In the genomic region with DNA sequence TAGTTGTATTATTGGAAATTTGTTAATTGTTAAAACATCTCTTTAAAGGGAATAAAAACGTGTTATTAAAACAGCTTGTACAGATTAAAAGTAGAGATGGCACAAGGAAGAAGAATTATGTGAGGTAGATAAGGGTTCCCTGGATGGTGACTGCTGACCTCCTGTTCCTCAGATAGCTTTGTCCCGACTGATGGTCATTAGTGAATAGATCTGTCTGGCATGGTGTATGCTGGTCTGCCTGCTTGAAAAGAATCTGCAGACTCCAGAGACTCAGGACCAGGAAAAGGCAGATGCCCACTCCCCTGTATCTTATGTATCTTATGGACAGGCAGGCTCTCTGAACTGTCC, we compare ENCODE assay signal across 31 cellular contexts. TPM values are rescaled to one million over a fixed set of nuclear protein-coding genes. Genes with fewer than 3 reads are reported as not detected.
DNase-seq lines count a peak whose midpoint lies in the region; ATAC-seq, FAIRE-seq and TF ChIP-seq lines count a peak whose summit lies in the region.
"Had no signal": no experiment of that assay in that cellular context is flagged by ENCODE, and none has a peak within 500 bp of the region (broad histone marks: within the 10 kb centered on the region; RNA-seq: fewer than 3 reads in every experiment).

No MANE protein-coding gene starts in this region.

- peak overlapping the region; percentile 73 to 79 for H3K27ac ChIP-seq in kidney (ENCODE audit: low read depth in 2 of 2, low read length in 2 of 2)
- no peak overlapping the region for H3K27ac ChIP-seq in uterus
- H3K27ac ChIP-seq: SJSA1, upper lobe of right lung had no signal

- no peaks in the 10 kb centered on the region for H3K27me3 ChIP-seq in uterus
- H3K27me3 ChIP-seq: SJSA1, upper lobe of right lung had no signal

- H3K4me1 Mint-ChIP-seq in activated CD4-positive, alpha-beta memory T cell treated with anti-CD3 and anti-CD28 coated beads for 36 hours (ENCODE audit: low read depth), result peaks cover 17% of the 10 kb centered on the region
- H3K4me1 Mint-ChIP-seq in activated CD4-positive, alpha-beta memory T cell treated with anti-CD3 and anti-CD28 coated beads, Interleukin-2, amount 10 ng/mL, durations not matched to agents 7 days and 5 days, result peaks cover 12% of the 10 kb centered on the region
- peaks cover 2% of the 10 kb centered on the region for H3K4me1 Mint-ChIP-seq in activated naive CD8-positive, alpha-beta T cell (ENCODE audit: low read depth)
- H3K4me1 Mint-ChIP-seq in stimulated activated effector memory CD8-positive, alpha-beta T cell treated with anti-CD3 and anti-CD28 coated beads, Interleukin-12 subunit alpha, Interleukin-12 subunit beta, amount 100 ng/mL, for 72 hours, result peaks cover 12% of the 10 kb centered on the region

- H3K36me3 Mint-ChIP-seq in activated CD4-positive, alpha-beta memory T cell treated with anti-CD3 and anti-CD28 coated beads for 36 hours, result peaks cover 37% of the 10 kb centered on the region
- H3K36me3 Mint-ChIP-seq in activated CD4-positive, alpha-beta memory T cell treated with anti-CD3 and anti-CD28 coated beads, Interleukin-2, amount 10 ng/mL, durations not matched to agents 7 days and 5 days (ENCODE audit: low read depth), result peaks cover 68% of the 10 kb centered on the region
- H3K36me3 Mint-ChIP-seq in activated naive CD8-positive, alpha-beta T cell, result peaks cover 4% of the 10 kb centered on the region
- peaks cover 98% of the 10 kb centered on the region for H3K36me3 Mint-ChIP-seq in stimulated activated effector memory CD8-positive, alpha-beta T cell treated with anti-CD3 and anti-CD28 coated beads, Interleukin-12 subunit alpha, Interleukin-12 subunit beta, amount 100 ng/mL, for 72 hours

- DNase-seq in activated CD4-positive, alpha-beta memory T cell treated with anti-CD3 and anti-CD28 coated beads for 36 hours, result no peak
- DNase-seq in activated CD4-positive, alpha-beta memory T cell treated with anti-CD3 and anti-CD28 coated beads, Interleukin-2, amount 10 ng/mL, durations not matched to agents 7 days and 5 days, result no peak
- no peak for DNase-seq in kidney
- DNase-seq in stimulated activated effector memory CD8-positive, alpha-beta T cell treated with anti-CD3 and anti-CD28 coated beads, Interleukin-12 subunit alpha, Interleukin-12 subunit beta, amount 100 ng/mL, for 72 hours (ENCODE audit: low spot score in 2 of 2), result peak in 1 of 2 donors; percentile 43
- no peak for DNase-seq in uterus
- DNase-seq in activated effector memory CD4-positive, alpha-beta T cell treated with Interleukin-2 at 50 U/mL for 16 hours, result no peak
- DNase-seq: activated CD4-positive, alpha-beta T cell treated with anti-CD3 and anti-CD28 coated beads, Interleukin-2, amount 50 U/mL, for 1 hour; activated CD8-positive, alpha-beta memory T cell treated with anti-CD3 and anti-CD28 coated beads, Interleukin-2, amount 50 U/mL, for 48 hours; CD4-positive, CD25-positive, alpha-beta regulatory T cell; central memory CD4-positive, alpha-beta T cell; DMS 273 treated with DMSO at 0.1 percent for 48 hours; EL; glutamatergic neuron; GOT3; naive thymus-derived CD8-positive, alpha-beta T cell; NCI-H1092; NCI-H1694 treated with DMSO at 0.1 percent for 48 hours; occipital lobe; RPMI8226; stimulated activated naive B cell treated with anti-CD40 and anti-IgM and Interleukin-4, amounts not matched to agents 10 μg/mL and 1 μg/mL and 100 μg/mL, for 72 hours; T1000; upper lobe of right lung had no signal

- peak overlapping the region; percentile 39 for H3K27ac Mint-ChIP-seq in activated CD4-positive, alpha-beta memory T cell treated with anti-CD3 and anti-CD28 coated beads for 36 hours
- H3K27ac Mint-ChIP-seq in activated CD4-positive, alpha-beta memory T cell treated with anti-CD3 and anti-CD28 coated beads, Interleukin-2, amount 10 ng/mL, durations not matched to agents 7 days and 5 days, result no peak overlapping the region
- H3K27ac Mint-ChIP-seq in activated naive CD8-positive, alpha-beta T cell, result peak overlapping the region; percentile 2
- H3K27ac Mint-ChIP-seq in stimulated activated effector memory CD8-positive, alpha-beta T cell treated with anti-CD3 and anti-CD28 coated beads, Interleukin-12 subunit alpha, Interleukin-12 subunit beta, amount 100 ng/mL, for 72 hours, result peak overlapping the region; percentile 77
- H3K27ac Mint-ChIP-seq: CD4-positive, CD25-positive, alpha-beta regulatory T cell; dendritic cell treated with granulocyte-macrophage colony-stimulating factor and Interleukin-4, amounts not matched to agents 40 ng/mL and 50 ng/mL, for 4 days; mesothelial cell of epicardium had no signal

- TF ChIP-seq CTCF in kidney (IDR thresholded peaks at IDR 0.05; ENCODE audit: borderline replicate concordance, extremely low read depth, insufficient read depth), result no peak
- TF ChIP-seq CTCF in uterus (IDR thresholded peaks at IDR 0.05), result no peak

- ATAC-seq in stimulated activated effector memory CD8-positive, alpha-beta T cell treated with anti-CD3 and anti-CD28 coated beads, Interleukin-12 subunit alpha, Interleukin-12 subunit beta, amount 100 ng/mL, for 72 hours, result no peak
- ATAC-seq in HG02798 (IDR thresholded peaks at IDR 0.05; ENCODE audit: poor library complexity, unreplicated experiment), result no peak
- ATAC-seq: K562; naive thymus-derived CD8-positive, alpha-beta T cell; stimulated activated naive B cell treated with anti-CD40 and anti-IgM and Interleukin-4, amounts not matched to agents 10 μg/mL and 1 μg/mL and 100 μg/mL, for 72 hours had no signal

- H3K4me3 Mint-ChIP-seq in activated CD4-positive, alpha-beta memory T cell treated with anti-CD3 and anti-CD28 coated beads for 36 hours, result no peak overlapping the region
- no peak overlapping the region for H3K4me3 Mint-ChIP-seq in activated CD4-positive, alpha-beta memory T cell treated with anti-CD3 and anti-CD28 coated beads, Interleukin-2, amount 10 ng/mL, durations not matched to agents 7 days and 5 days
- H3K4me3 Mint-ChIP-seq in activated naive CD8-positive, alpha-beta T cell, result no peak overlapping the region
- no peak overlapping the region for H3K4me3 Mint-ChIP-seq in stimulated activated effector memory CD8-positive, alpha-beta T cell treated with anti-CD3 and anti-CD28 coated beads, Interleukin-12 subunit alpha, Interleukin-12 subunit beta, amount 100 ng/mL, for 72 hours
- H3K4me3 Mint-ChIP-seq: CD4-positive, CD25-positive, alpha-beta regulatory T cell; dendritic cell treated with granulocyte-macrophage colony-stimulating factor and Interleukin-4, amounts not matched to agents 40 ng/mL and 50 ng/mL, for 4 days; mesothelial cell of epicardium; naive thymus-derived CD8-positive, alpha-beta T cell; stimulated activated naive B cell treated with anti-CD40 and anti-IgM and Interleukin-4, amounts not matched to agents 10 μg/mL and 1 μg/mL and 100 μg/mL, for 72 hours had no signal

- H3K9me3 Mint-ChIP-seq in activated CD4-positive, alpha-beta memory T cell treated with anti-CD3 and anti-CD28 coated beads for 36 hours, result no peaks in the 10 kb centered on the region
- H3K9me3 Mint-ChIP-seq in activated CD4-positive, alpha-beta memory T cell treated with anti-CD3 and anti-CD28 coated beads, Interleukin-2, amount 10 ng/mL, durations not matched to agents 7 days and 5 days, result no peaks in the 10 kb centered on the region
- H3K9me3 Mint-ChIP-seq in activated naive CD8-positive, alpha-beta T cell (ENCODE audit: low read depth), result no peaks in the 10 kb centered on the region
- no peaks in the 10 kb centered on the region for H3K9me3 Mint-ChIP-seq in stimulated activated effector memory CD8-positive, alpha-beta T cell treated with anti-CD3 and anti-CD28 coated beads, Interleukin-12 subunit alpha, Interleukin-12 subunit beta, amount 100 ng/mL, for 72 hours
- H3K9me3 Mint-ChIP-seq: CD4-positive, CD25-positive, alpha-beta regulatory T cell; dendritic cell treated with granulocyte-macrophage colony-stimulating factor and Interleukin-4, amounts not matched to agents 40 ng/mL and 50 ng/mL, for 4 days; mesothelial cell of epicardium; naive thymus-derived CD8-positive, alpha-beta T cell; stimulated activated naive B cell treated with anti-CD40 and anti-IgM and Interleukin-4, amounts not matched to agents 10 μg/mL and 1 μg/mL and 100 μg/mL, for 72 hours had no signal

- H3K4me3 ChIP-seq in kidney (ENCODE audit: low read length in 2 of 2) (peak overlapping the region in 1 of 2 donors; percentile 7), uterus (no peak overlapping the region)
- H3K4me3 ChIP-seq: K562, SJSA1, upper lobe of right lung had no signal

- H3K27me3 Mint-ChIP-seq in activated CD4-positive, alpha-beta memory T cell treated with anti-CD3 and anti-CD28 coated beads for 36 hours, result no peaks in the 10 kb centered on the region
- H3K27me3 Mint-ChIP-seq in activated CD4-positive, alpha-beta memory T cell treated with anti-CD3 and anti-CD28 coated beads, Interleukin-2, amount 10 ng/mL, durations not matched to agents 7 days and 5 days, result no peaks in the 10 kb centered on the region
- no peaks in the 10 kb centered on the region for H3K27me3 Mint-ChIP-seq in activated naive CD8-positive, alpha-beta T cell
- H3K27me3 Mint-ChIP-seq: CD4-positive, CD25-positive, alpha-beta regulatory T cell; dendritic cell treated with granulocyte-macrophage colony-stimulating factor and Interleukin-4, amounts not matched to agents 40 ng/mL and 50 ng/mL, for 4 days; naive thymus-derived CD8-positive, alpha-beta T cell; stimulated activated naive B cell treated with anti-CD40 and anti-IgM and Interleukin-4, amounts not matched to agents 10 μg/mL and 1 μg/mL and 100 μg/mL, for 72 hours had no signal

- H3K36me3 ChIP-seq in kidney (ENCODE audit: control insufficient read depth in 1 of 2, insufficient read depth in 2 of 2, low read length in 2 of 2) (peaks cover 23 to 49% of the 10 kb centered on the region in 2 donors), uterus (no peaks in the 10 kb centered on the region)

- CTCF ChIA-PET in activated CD4-positive, alpha-beta memory T cell treated with anti-CD3 and anti-CD28 coated beads for 36 hours (lab: Charles Lee), result no interaction called here
- CTCF ChIA-PET in activated CD4-positive, alpha-beta memory T cell treated with anti-CD3 and anti-CD28 coated beads, Interleukin-2, amount 10 ng/mL, durations not matched to agents 7 days and 5 days (lab: Charles Lee), result interaction anchor here (1.0 kb wide), 1 partner anchor 260 kb away, joined by 3 read pairs; no protein-coding TSS in a partner anchor

- intact Hi-C loops in activated CD4-positive, alpha-beta memory T cell treated with anti-CD3 and anti-CD28 coated beads for 36 hours (cut with micrococcal nuclease), result loop anchor here (5.0 kb wide), 1 partner anchor 1328 kb away; no protein-coding TSS in a partner anchor
- intact Hi-C loops in kidney (cut with DNase I), result no loop called here
- intact Hi-C loops in uterus (cut with DNase I; ENCODE audit: low total_unique reads), result no loop called here

- no peak overlapping the region for H3K9ac ChIP-seq in kidney (ENCODE audit: low read length in 2 of 2)

- TF ChIP-seq POLR2A in uterus (IDR thresholded peaks at IDR 0.05), result no peak

- POLR2A ChIA-PET in activated CD4-positive, alpha-beta memory T cell treated with anti-CD3 and anti-CD28 coated beads for 36 hours (lab: Charles Lee), result no interaction called here
- POLR2A ChIA-PET in activated CD4-positive, alpha-beta memory T cell treated with anti-CD3 and anti-CD28 coated beads, Interleukin-2, amount 10 ng/mL, durations not matched to agents 7 days and 5 days (lab: Charles Lee), result interaction anchor here (3.8 kb wide), 1 partner anchor 35 kb away, joined by 17 read pairs; the partner anchor contains the start of genes HDLBP and SEPTIN2

- H3K9me3 ChIP-seq in kidney (ENCODE audit: control insufficient read depth in 1 of 2, low read length in 2 of 2), result no peaks in the 10 kb centered on the region
- H3K9me3 ChIP-seq in uterus, result no peaks in the 10 kb centered on the region
- H3K9me3 ChIP-seq: SJSA1, upper lobe of right lung had no signal

- no peak for FAIRE-seq in kidney (lab: Jason Lieb, UNC)
- FAIRE-seq: A204.1, GM19239, HTR-8/SVneo, K562 had no signal

- H3K4me1 ChIP-seq in kidney (ENCODE audit: control insufficient read depth in 1 of 2, insufficient read depth in 1 of 2, low read depth in 1 of 2, low read length in 2 of 2), result peaks cover 20 to 34% of the 10 kb centered on the region in 2 donors
- no peaks in the 10 kb centered on the region for H3K4me1 ChIP-seq in uterus

RNA-seq across cellular contexts. Expression of gene FARP2, which starts 5.6 kb away (rescaled TPM):
- 10 to 100 TPM; 25.1 to 29.5 TPM for total RNA-seq in activated CD4-positive, alpha-beta memory T cell treated with anti-CD3 and anti-CD28 coated beads for 36 hours
- total RNA-seq in activated CD4-positive, alpha-beta memory T cell treated with anti-CD3 and anti-CD28 coated beads, Interleukin-2, amount 10 ng/mL, durations not matched to agents 7 days and 5 days, result 10 to 100 TPM; 14.1 to 15.0 TPM
- total RNA-seq in kidney (50.5 TPM), uterus (10 to 100 TPM; 20.0 to 92.0 (median 40.6) TPM)
- polyA plus RNA-seq in kidney (ENCODE audit: insufficient read depth, low read depth, low replicate concordance), result 20.3 TPM

RNA-seq across cellular contexts. Expression of gene SEPTIN2, which starts 34.8 kb away (rescaled TPM):
- total RNA-seq in activated CD4-positive, alpha-beta memory T cell treated with anti-CD3 and anti-CD28 coated beads for 36 hours, result 100 to 1,000 TPM; 255 to 261 TPM
- total RNA-seq in activated CD4-positive, alpha-beta memory T cell treated with anti-CD3 and anti-CD28 coated beads, Interleukin-2, amount 10 ng/mL, durations not matched to agents 7 days and 5 days, result 100 to 1,000 TPM; 282 to 290 TPM
- 435 TPM for total RNA-seq in kidney
- 187 TPM for polyA plus RNA-seq in kidney (ENCODE audit: insufficient read depth, low read depth, low replicate concordance)
- 100 to 1,000 TPM; 135 to 631 (median 268) TPM for total RNA-seq in uterus

RNA-seq across cellular contexts. Expression of gene HDLBP, which starts 35.0 kb away (rescaled TPM):
- total RNA-seq in activated CD4-positive, alpha-beta memory T cell treated with anti-CD3 and anti-CD28 coated beads for 36 hours, result 100 to 1,000 TPM; 243 to 251 TPM
- total RNA-seq in activated CD4-positive, alpha-beta memory T cell treated with anti-CD3 and anti-CD28 coated beads, Interleukin-2, amount 10 ng/mL, durations not matched to agents 7 days and 5 days, result 100 to 1,000 TPM; 190 to 193 TPM
- total RNA-seq in kidney (356 TPM), uterus (1,000 to 10,000 TPM in 1 of 4 donors, 100 to 1,000 TPM in 3; 226 to 1,465 (median 466) TPM)
- 256 TPM for polyA plus RNA-seq in kidney (ENCODE audit: insufficient read depth, low read depth, low replicate concordance)

Comparison
In these comparisons a context has a peak if more than half of its experiments do, and no peak if none do; other contexts are left out.
1. H3K27ac ChIP-seq: peak in kidney (2 of 2); none in uterus (0 of 2).